In the genomic region with DNA sequence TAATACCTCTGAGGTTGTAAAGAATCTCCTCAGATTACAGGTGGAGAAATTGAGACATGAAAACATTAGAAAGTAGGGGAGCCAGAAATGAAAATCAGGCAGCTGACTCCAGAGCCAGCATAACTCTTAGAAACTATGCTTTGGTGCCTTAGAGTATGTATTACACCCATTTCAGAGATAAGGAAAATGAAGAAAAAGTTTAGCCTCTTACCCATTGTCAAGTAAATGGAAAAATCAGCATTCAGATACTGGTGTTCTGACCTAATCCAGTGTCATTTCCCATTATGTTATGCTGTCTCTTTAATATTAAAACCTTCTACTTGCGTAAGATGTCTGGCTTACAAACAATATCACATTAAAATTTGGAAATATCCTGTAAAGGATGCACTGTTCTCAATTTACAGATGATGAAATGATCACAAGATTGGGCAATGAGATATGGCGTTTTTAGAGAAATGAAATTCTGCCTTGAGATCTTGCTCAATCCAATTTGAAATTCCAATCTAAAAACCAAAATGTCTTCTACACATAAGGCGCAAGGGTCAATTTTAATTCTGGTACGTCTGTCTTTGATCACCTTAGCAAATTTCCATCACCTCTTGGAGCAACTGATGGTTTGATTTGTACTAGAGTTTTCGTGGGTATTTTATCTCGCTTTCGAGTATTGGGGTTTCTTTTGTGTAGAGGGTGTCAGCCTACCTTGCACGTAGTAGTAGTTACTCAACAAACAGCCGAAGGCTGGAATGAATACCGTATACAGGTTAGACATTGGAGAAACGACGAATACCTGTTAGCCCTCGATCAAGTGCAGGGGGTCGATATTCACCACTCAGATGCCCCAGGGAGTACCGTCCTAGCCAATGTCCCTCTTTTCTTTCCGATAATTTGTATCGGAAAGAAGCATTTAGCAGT, we compare ENCODE assay signal across 8 cellular contexts. TPM values are rescaled to one million over a fixed set of nuclear protein-coding genes. Genes with fewer than 3 reads are reported as not detected.
DNase-seq lines count a peak whose midpoint lies in the region; ATAC-seq and TF ChIP-seq lines count a peak whose summit lies in the region.

No MANE protein-coding gene starts in this region.

- peaks cover 4% of the 10 kb centered on the region for H3K9me3 Mint-ChIP-seq in activated T-cell treated with anti-CD3 and anti-CD28 coated beads, Interleukin-2, amount 50 U/mL, for 4 hours
- H3K9me3 Mint-ChIP-seq in neural progenitor cell, result peaks cover 15% of the 10 kb centered on the region

- ATAC-seq in activated T-cell treated with anti-CD3 and anti-CD28 coated beads, Interleukin-2, amount 50 U/mL, for 4 hours, result no peak
- ATAC-seq in esophagus mucosa (peak; percentile 23), GM19328 (IDR thresholded peaks at IDR 0.05; ENCODE audit: unreplicated experiment) (no peak)

- H3K27me3 ChIP-seq in neural progenitor cell, result no peaks in the 10 kb centered on the region

- peaks cover 10% of the 10 kb centered on the region for H3K36me3 Mint-ChIP-seq in activated T-cell treated with anti-CD3 and anti-CD28 coated beads, Interleukin-2, amount 50 U/mL, for 4 hours (ENCODE audit: insufficient read depth)
- peaks cover 11% of the 10 kb centered on the region for H3K36me3 Mint-ChIP-seq in neural progenitor cell

- H3K4me1 Mint-ChIP-seq in activated T-cell treated with anti-CD3 and anti-CD28 coated beads, Interleukin-2, amount 50 U/mL, for 4 hours (ENCODE audit: low read depth), result peaks cover 59% of the 10 kb centered on the region
- peaks cover 39% of the 10 kb centered on the region for H3K4me1 Mint-ChIP-seq in neural progenitor cell

- no peaks in the 10 kb centered on the region for H3K36me3 ChIP-seq in neural progenitor cell

- TF ChIP-seq CTCF in neural progenitor cell (IDR thresholded peaks at IDR 0.05), result no peak

- no peak for DNase-seq in activated T-cell treated with anti-CD3 and anti-CD28 coated beads, Interleukin-2, amount 50 U/mL, for 4 hours
- no peak for DNase-seq in activated T-cell treated with anti-CD3 and anti-CD28 coated beads for 4 hours
- DNase-seq in SKM-1 (lab: John Stamatoyannopoulos, UW; ENCODE audit: unreplicated experiment), result peak; percentile 58
- peak; percentile 2 for DNase-seq in neural progenitor cell (ENCODE audit: low spot score)
- no peak for DNase-seq in Ammon's horn (ENCODE audit: low spot score)
- no peak for DNase-seq in DMS153 treated with DMSO at 0.1 percent for 48 hours (lab: John Stamatoyannopoulos, UW; ENCODE audit: unreplicated experiment)

- H3K79me2 ChIP-seq in neural progenitor cell (ENCODE audit: low read depth), result peaks cover 61% of the 10 kb centered on the region

- peak overlapping the region; percentile 83 for H2AFZ ChIP-seq in neural progenitor cell (replicated peaks)

- H3F3A ChIP-seq in neural progenitor cell (ENCODE audit: low read depth), result peaks cover 16% of the 10 kb centered on the region

- peaks cover 10% of the 10 kb centered on the region for H3K4me1 ChIP-seq in neural progenitor cell

- peaks cover 18% of the 10 kb centered on the region for H4K20me1 ChIP-seq in neural progenitor cell (ENCODE audit: low read depth)

- no peaks in the 10 kb centered on the region for H3K27me3 Mint-ChIP-seq in activated T-cell treated with anti-CD3 and anti-CD28 coated beads, Interleukin-2, amount 50 U/mL, for 4 hours (ENCODE audit: low read depth)
- peaks cover 4% of the 10 kb centered on the region for H3K27me3 Mint-ChIP-seq in neural progenitor cell (ENCODE audit: insufficient read depth, low read depth)

- peak overlapping the region; percentile 59 for H3K4me3 ChIP-seq in neural progenitor cell

- H3K4me2 ChIP-seq in neural progenitor cell, result peak overlapping the region; percentile 88

- H3K4me3 Mint-ChIP-seq in activated T-cell treated with anti-CD3 and anti-CD28 coated beads, Interleukin-2, amount 50 U/mL, for 4 hours, result peak overlapping the region; percentile 97
- peak overlapping the region; percentile 95 for H3K4me3 Mint-ChIP-seq in neural progenitor cell

- H3K27ac Mint-ChIP-seq in neural progenitor cell, result peak overlapping the region; percentile 99

- H3K9ac ChIP-seq in neural progenitor cell, result peak overlapping the region; percentile 64

- H3K9me3 ChIP-seq in neural progenitor cell (ENCODE audit: low read depth), result no peaks in the 10 kb centered on the region

- peak overlapping the region; percentile 95 for H3K27ac ChIP-seq in neural progenitor cell

RNA-seq across cellular contexts. Expression of gene ZCWPW2, which starts 0.9 kb away (rescaled TPM):
- not detected for total RNA-seq in activated T-cell treated with anti-CD3 and anti-CD28 coated beads, Interleukin-2, amount 50 U/mL, for 4 hours
- total RNA-seq in esophagus mucosa (0.40 TPM), neural progenitor cell (ENCODE audit: low replicate concordance) (0.60 and 0.87 TPM in 2 replicates)

RNA-seq across cellular contexts. Expression of gene AZI2, which starts 1.0 kb away (rescaled TPM):
- total RNA-seq in activated T-cell treated with anti-CD3 and anti-CD28 coated beads, Interleukin-2, amount 50 U/mL, for 4 hours, result 10 to 100 TPM; 18.7 to 26.2 (median 24.6) TPM
- total RNA-seq in esophagus mucosa (46.4 TPM), neural progenitor cell (ENCODE audit: low replicate concordance) (61.2 and 74.0 TPM in 2 replicates)

Comparison
In these comparisons a context has a peak if more than half of its experiments do, and no peak if none do; other contexts are left out.
1. DNase-seq: peak in SKM-1 (single experiment) and neural progenitor cell (single experiment); none in activated T-cell treated with anti-CD3 and anti-CD28 coated beads, Interleukin-2, amount 50 U/mL, for 4 hours (single experiment), activated T-cell treated with anti-CD3 and anti-CD28 coated beads for 4 hours (single experiment), Ammon's horn (single experiment) and DMS153 treated with DMSO at 0.1 percent for 48 hours (single experiment).